Comparison of ENCODE assay signal across 23 cellular contexts in the genomic region with DNA sequence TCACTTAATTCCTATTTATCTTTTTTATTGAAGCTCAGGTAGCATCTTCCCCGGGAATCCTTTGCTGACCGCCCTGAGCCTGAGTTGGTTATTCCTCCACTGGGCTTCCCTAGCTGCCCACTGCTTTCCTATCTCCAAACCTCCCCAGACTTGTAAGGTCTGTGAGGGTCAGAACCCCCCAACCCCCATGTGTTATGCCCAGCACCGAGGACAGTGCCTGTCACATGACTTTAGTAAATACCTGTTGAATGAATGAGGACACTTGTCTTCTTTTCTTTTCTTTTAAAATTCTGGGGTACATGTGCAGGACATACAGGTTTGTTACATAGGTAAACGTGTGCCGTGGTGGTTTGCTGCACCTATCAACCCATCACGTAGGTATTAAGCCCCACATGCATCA.
"Had no signal": no experiment of that assay in that cellular context is flagged by ENCODE, and none has a peak within 500 bp of the region (broad histone marks: within the 10 kb centered on the region; RNA-seq: fewer than 3 reads in every experiment).

No MANE protein-coding gene starts in this region.

- FAIRE-seq: colon, small intestine had no signal

- H3K27me3 Mint-ChIP-seq: dendritic cell treated with granulocyte-macrophage colony-stimulating factor and Interleukin-4, amounts not matched to agents 40 ng/mL and 50 ng/mL, for 4 days; effector memory CD8-positive, alpha-beta T cell; natural killer cell treated with Interleukin-12 subunit alpha and Interleukin-12 subunit beta and Interleukin-15 and Interleukin-18, amount 100 ng/mL, for 72 hours had no signal

- H3K36me3 Mint-ChIP-seq: natural killer cell treated with Interleukin-12 subunit alpha and Interleukin-12 subunit beta and Interleukin-15 and Interleukin-18, amount 100 ng/mL, for 72 hours had no signal

- H3K27ac Mint-ChIP-seq: dendritic cell treated with granulocyte-macrophage colony-stimulating factor and Interleukin-4, amounts not matched to agents 40 ng/mL and 50 ng/mL, for 4 days; effector memory CD8-positive, alpha-beta T cell; natural killer cell treated with Interleukin-12 subunit alpha and Interleukin-12 subunit beta and Interleukin-15 and Interleukin-18, amount 100 ng/mL, for 72 hours had no signal

- H3K27ac ChIP-seq: neutrophil, right atrium auricular region, suprapubic skin, tibial artery, upper lobe of left lung, uterus had no signal

- H3K9me3 Mint-ChIP-seq: dendritic cell treated with granulocyte-macrophage colony-stimulating factor and Interleukin-4, amounts not matched to agents 40 ng/mL and 50 ng/mL, for 4 days; effector memory CD8-positive, alpha-beta T cell; natural killer cell treated with Interleukin-12 subunit alpha and Interleukin-12 subunit beta and Interleukin-15 and Interleukin-18, amount 100 ng/mL, for 72 hours had no signal

- H3K4me3 Mint-ChIP-seq: dendritic cell treated with granulocyte-macrophage colony-stimulating factor and Interleukin-4, amounts not matched to agents 40 ng/mL and 50 ng/mL, for 4 days; effector memory CD8-positive, alpha-beta T cell; natural killer cell treated with Interleukin-12 subunit alpha and Interleukin-12 subunit beta and Interleukin-15 and Interleukin-18, amount 100 ng/mL, for 72 hours had no signal

- H3K36me3 ChIP-seq: esophagus squamous epithelium, neutrophil, right atrium auricular region, suprapubic skin, tibial artery, upper lobe of left lung, uterus had no signal

- H3K4me1 ChIP-seq: right atrium auricular region, tibial artery, uterus had no signal

- H3K27me3 ChIP-seq: esophagus squamous epithelium, neutrophil, right atrium auricular region, suprapubic skin, tibial artery, upper lobe of left lung, uterus had no signal

- DNase-seq: effector memory CD8-positive, alpha-beta T cell; esophagus squamous epithelium; foreskin fibroblast; head of caudate nucleus; hippocampal formation; left colon; left ventricle myocardium superior; mesenchymal stem cell; midbrain; posterior cingulate gyrus; small intestine; stimulated activated CD4-positive, alpha-beta T cell treated with anti-CD3 and anti-CD28 coated beads, Interleukin-12 subunit alpha, Interleukin-12 subunit beta, amount 100 ng/mL, for 4 hours; stimulated activated naive CD8-positive, alpha-beta T cell treated with anti-CD3 and anti-CD28 coated beads, Interleukin-15, Interleukin-2, amounts not matched to agents 100 U/mL and 50 U/mL, for 24 hours; tibial artery; upper lobe of left lung; uterus had no signal

- ATAC-seq: effector memory CD8-positive, alpha-beta T cell; left colon; left ventricle myocardium superior; natural killer cell treated with Interleukin-12 subunit alpha and Interleukin-12 subunit beta and Interleukin-15 and Interleukin-18, amount 100 ng/mL, for 72 hours; stimulated activated naive CD8-positive, alpha-beta T cell treated with anti-CD3 and anti-CD28 coated beads, Interleukin-15, Interleukin-2, amounts not matched to agents 100 U/mL and 50 U/mL, for 24 hours had no signal

- H3K4me3 ChIP-seq: esophagus squamous epithelium, lung, right atrium auricular region, suprapubic skin, tibial artery, upper lobe of left lung, uterus had no signal

- H3K9me3 ChIP-seq: esophagus squamous epithelium, neutrophil, right atrium auricular region, suprapubic skin, tibial artery, upper lobe of left lung, uterus had no signal
